In genomic region chr9:18255158-18255629, GRCh38 we compare ENCODE assay signal across 8 cellular contexts.
DNase-seq lines count a peak whose midpoint lies in the region; ATAC-seq and TF ChIP-seq lines count a peak whose summit lies in the region.

No MANE protein-coding gene starts in this region.

- H3K4me2 ChIP-seq in PC-3 (ENCODE audit: low read length) (peak overlapping the region; percentile 51), neural progenitor cell (no peak overlapping the region)

- H3K79me2 ChIP-seq in PC-3 (ENCODE audit: low read length) = no peaks in the 10 kb centered on the region
- H3K79me2 ChIP-seq in neural progenitor cell (ENCODE audit: low read depth) = no peaks in the 10 kb centered on the region

- H4K20me1 ChIP-seq in PC-3 (ENCODE audit: low read length) (no peaks in the 10 kb centered on the region), neural progenitor cell (ENCODE audit: low read depth) (no peaks in the 10 kb centered on the region)

- no TSS peak for BruUV-seq in PC-3 (replicated peaks; lab: Mats Ljungman, UMichigan)

- intact Hi-C loops in PC-3 (cut with micrococcal nuclease) = loop anchor here (1.0 to 10.0 kb wide), 7 partner anchors 140 to 770 kb away; no protein-coding TSS in a partner anchor

- no peaks in the 10 kb centered on the region for H3K9me3 ChIP-seq in PC-3 (ENCODE audit: low read length)
- H3K9me3 ChIP-seq in neural progenitor cell (ENCODE audit: low read depth) = no peaks in the 10 kb centered on the region

- no peak overlapping the region for H3K4me3 Mint-ChIP-seq in activated T-cell treated with anti-CD3 and anti-CD28 coated beads, Interleukin-2, amount 50 U/mL, for 4 hours
- no peak overlapping the region for H3K4me3 Mint-ChIP-seq in neural progenitor cell

- no peaks in the 10 kb centered on the region for H3K27me3 ChIP-seq in PC-3 (ENCODE audit: low read length)
- no peaks in the 10 kb centered on the region for H3K27me3 ChIP-seq in neural progenitor cell

- H3K4me1 Mint-ChIP-seq in activated T-cell treated with anti-CD3 and anti-CD28 coated beads, Interleukin-2, amount 50 U/mL, for 4 hours (ENCODE audit: low read depth) = no peaks in the 10 kb centered on the region
- peaks cover 13% of the 10 kb centered on the region for H3K4me1 Mint-ChIP-seq in neural progenitor cell

- H3K4me1 ChIP-seq in PC-3 (ENCODE audit: insufficient read depth, low read length) (peaks cover 26% of the 10 kb centered on the region), neural progenitor cell (no peaks in the 10 kb centered on the region)

- H3K9me3 Mint-ChIP-seq in activated T-cell treated with anti-CD3 and anti-CD28 coated beads, Interleukin-2, amount 50 U/mL, for 4 hours = no peaks in the 10 kb centered on the region
- no peaks in the 10 kb centered on the region for H3K9me3 Mint-ChIP-seq in neural progenitor cell

- H3K36me3 ChIP-seq in PC-3 (ENCODE audit: low read depth, low read length) (no peaks in the 10 kb centered on the region), neural progenitor cell (no peaks in the 10 kb centered on the region)

- CTCF ChIA-PET in PC-3 (lab: Charles Lee) = interaction anchor here (0.6 to 1.7 kb wide), 8 partner anchors 139 to 774 kb away, joined by 3 to 12 read pairs (median 4); no protein-coding TSS in a partner anchor

- H3K27ac Mint-ChIP-seq in neural progenitor cell = no peak overlapping the region

- H3F3A ChIP-seq in PC-3 (ENCODE audit: low read length, unreplicated experiment) (no peaks in the 10 kb centered on the region), neural progenitor cell (ENCODE audit: low read depth) (no peaks in the 10 kb centered on the region)

- peaks cover 17% of the 10 kb centered on the region for H3K27me3 Mint-ChIP-seq in activated T-cell treated with anti-CD3 and anti-CD28 coated beads, Interleukin-2, amount 50 U/mL, for 4 hours (ENCODE audit: low read depth)
- H3K27me3 Mint-ChIP-seq in neural progenitor cell (ENCODE audit: insufficient read depth, low read depth) = no peaks in the 10 kb centered on the region

- POLR2A ChIA-PET in PC-3 (lab: Charles Lee; ENCODE audit: unreplicated experiment) = interaction anchor here (0.5 kb wide), 1 partner anchor 796 kb away, joined by 10 read pairs; no protein-coding TSS in a partner anchor

- no peaks in the 10 kb centered on the region for H3K9me2 ChIP-seq in PC-3 (replicated peaks; ENCODE audit: low read length)

- TF ChIP-seq CTCF in PC-3 (conservative IDR thresholded peaks at IDR 0.05; ENCODE audit: low read depth, low read length) (peak; percentile 90), fibroblast of pulmonary artery (IDR thresholded peaks at IDR 0.05; ENCODE audit: low read length, missing control alignments) (peak; percentile 86), neural progenitor cell (IDR thresholded peaks at IDR 0.05) (peak; percentile 99)

- H3K36me3 Mint-ChIP-seq in activated T-cell treated with anti-CD3 and anti-CD28 coated beads, Interleukin-2, amount 50 U/mL, for 4 hours (ENCODE audit: insufficient read depth) = no peaks in the 10 kb centered on the region
- H3K36me3 Mint-ChIP-seq in neural progenitor cell = no peaks in the 10 kb centered on the region

- DNase-seq in DMS79 treated with DMSO at 0.1 percent for 48 hours (lab: John Stamatoyannopoulos, UW) (peak; percentile 75), HuH-7.5 (ENCODE audit: low spot score) (peak; percentile 8), PC-3 (peak; percentile 88), fibroblast of pulmonary artery (ENCODE audit: low read depth) (peak; percentile 91), neural progenitor cell (ENCODE audit: low spot score) (peak; percentile 87), stromal cell of bone marrow (ENCODE audit: low read depth) (peak; percentile 79)
- DNase-seq in activated T-cell treated with anti-CD3 and anti-CD28 coated beads, Interleukin-2, amount 50 U/mL, for 4 hours = peak; percentile 62

- H2AFZ ChIP-seq in PC-3 (ENCODE audit: low read length) = peak overlapping the region; percentile 37; the same call in 1 of the 2 replicates
- no peak overlapping the region for H2AFZ ChIP-seq in neural progenitor cell (replicated peaks)

- H3K4me3 ChIP-seq in PC-3 (ENCODE audit: low read length) = no peak overlapping the region
- H3K4me3 ChIP-seq in fibroblast of pulmonary artery (replicated peaks; ENCODE audit: low read depth, low read length) = no peak overlapping the region
- H3K4me3 ChIP-seq in neural progenitor cell = no peak overlapping the region

- H3K9ac ChIP-seq in PC-3 (ENCODE audit: low read length) = peak overlapping the region; percentile 26
- H3K9ac ChIP-seq in neural progenitor cell = no peak overlapping the region

- ATAC-seq in GM21576 (IDR thresholded peaks at IDR 0.05; ENCODE audit: unreplicated experiment) (peak; percentile 97), PC-3 (peak; percentile 66)
- peak; percentile 63 to 78 for ATAC-seq in activated T-cell treated with anti-CD3 and anti-CD28 coated beads, Interleukin-2, amount 50 U/mL, for 4 hours

- H3K27ac ChIP-seq in PC-3 (ENCODE audit: low read length) (peak overlapping the region; percentile 71), neural progenitor cell (no peak overlapping the region)

Comparison
In these comparisons a context has a peak if more than half of its experiments do, and no peak if none do; other contexts are left out.
1. DNase-seq: peak in every context shown above with its lines; median percentile 91 in fibroblast of pulmonary artery; 88 in PC-3; 87 in neural progenitor cell; 79 in stromal cell of bone marrow; 75 in DMS79 treated with DMSO at 0.1 percent for 48 hours; 62 in activated T-cell treated with anti-CD3 and anti-CD28 coated beads, Interleukin-2, amount 50 U/mL, for 4 hours; 8 in HuH-7.5.